In genomic region chr10:5911670-5912069, GRCh38 we compare ENCODE assay signal across 19 cellular contexts. TPM values are rescaled to one million over a fixed set of nuclear protein-coding genes. Genes with fewer than 3 reads are reported as not detected.
DNase-seq lines count a peak whose midpoint lies in the region; ATAC-seq lines count a peak whose summit lies in the region.
"Had no signal": no experiment of that assay in that cellular context is flagged by ENCODE, and none has a peak within 500 bp of the region (broad histone marks: within the 10 kb centered on the region; RNA-seq: fewer than 3 reads in every experiment).

No MANE protein-coding gene starts in this region.

- ATAC-seq in activated naive CD8-positive, alpha-beta T cell treated with anti-CD3 and anti-CD28 coated beads, Interleukin-2, amount 10 ng/mL, durations not matched to agents 7 days and 5 days (ENCODE audit: low read depth): no peak
- no peak for ATAC-seq in activated T-helper 17 cell treated with anti-CD3 and anti-CD28 coated beads, Interleukin-2, amount 50 U/mL, for 72 hours (replicated peaks)
- no peak for ATAC-seq in stimulated activated memory B cell treated with anti-CD40 and anti-IgM and Interleukin-4, amounts not matched to agents 10 μg/mL and 1 μg/mL and 100 μg/mL, for 72 hours
- ATAC-seq in HG02642 (IDR thresholded peaks at IDR 0.05; ENCODE audit: poor library complexity, unreplicated experiment) (no peak), GM18858 (IDR thresholded peaks at IDR 0.05; ENCODE audit: unreplicated experiment) (no peak)
- ATAC-seq: K562, PC-3 had no signal

- H3K9me3 Mint-ChIP-seq in activated naive CD8-positive, alpha-beta T cell treated with anti-CD3 and anti-CD28 coated beads, Interleukin-2, amount 10 ng/mL, durations not matched to agents 7 days and 5 days: no peaks in the 10 kb centered on the region
- H3K9me3 Mint-ChIP-seq in activated naive CD8-positive, alpha-beta T cell treated with anti-CD3 and anti-CD28 coated beads for 36 hours: no peaks in the 10 kb centered on the region
- no peaks in the 10 kb centered on the region for H3K9me3 Mint-ChIP-seq in activated T-helper 17 cell treated with anti-CD3 and anti-CD28 coated beads, Interleukin-2, amount 50 U/mL, for 72 hours
- H3K9me3 Mint-ChIP-seq in stimulated activated memory B cell treated with anti-CD40 and anti-IgM and Interleukin-4, amounts not matched to agents 10 μg/mL and 1 μg/mL and 100 μg/mL, for 72 hours: no peaks in the 10 kb centered on the region

- peaks cover 32% of the 10 kb centered on the region for H3K36me3 Mint-ChIP-seq in activated naive CD8-positive, alpha-beta T cell treated with anti-CD3 and anti-CD28 coated beads, Interleukin-2, amount 10 ng/mL, durations not matched to agents 7 days and 5 days
- peaks cover 38% of the 10 kb centered on the region for H3K36me3 Mint-ChIP-seq in activated naive CD8-positive, alpha-beta T cell treated with anti-CD3 and anti-CD28 coated beads for 36 hours
- H3K36me3 Mint-ChIP-seq in activated T-helper 17 cell treated with anti-CD3 and anti-CD28 coated beads, Interleukin-2, amount 50 U/mL, for 72 hours (ENCODE audit: low read depth): peaks cover 98% of the 10 kb centered on the region
- peaks cover 88% of the 10 kb centered on the region for H3K36me3 Mint-ChIP-seq in stimulated activated memory B cell treated with anti-CD40 and anti-IgM and Interleukin-4, amounts not matched to agents 10 μg/mL and 1 μg/mL and 100 μg/mL, for 72 hours

- no peak overlapping the region for H3K4me3 Mint-ChIP-seq in activated naive CD8-positive, alpha-beta T cell treated with anti-CD3 and anti-CD28 coated beads, Interleukin-2, amount 10 ng/mL, durations not matched to agents 7 days and 5 days
- H3K4me3 Mint-ChIP-seq in activated naive CD8-positive, alpha-beta T cell treated with anti-CD3 and anti-CD28 coated beads for 36 hours: no peak overlapping the region
- no peak overlapping the region for H3K4me3 Mint-ChIP-seq in activated T-helper 17 cell treated with anti-CD3 and anti-CD28 coated beads, Interleukin-2, amount 50 U/mL, for 72 hours
- H3K4me3 Mint-ChIP-seq in stimulated activated memory B cell treated with anti-CD40 and anti-IgM and Interleukin-4, amounts not matched to agents 10 μg/mL and 1 μg/mL and 100 μg/mL, for 72 hours: no peak overlapping the region
- H3K4me3 Mint-ChIP-seq: B cell had no signal

- peak overlapping the region; percentile 10 for H3K27ac Mint-ChIP-seq in activated naive CD8-positive, alpha-beta T cell treated with anti-CD3 and anti-CD28 coated beads, Interleukin-2, amount 10 ng/mL, durations not matched to agents 7 days and 5 days
- H3K27ac Mint-ChIP-seq in activated naive CD8-positive, alpha-beta T cell treated with anti-CD3 and anti-CD28 coated beads for 36 hours: no peak overlapping the region
- H3K27ac Mint-ChIP-seq in activated T-helper 17 cell treated with anti-CD3 and anti-CD28 coated beads, Interleukin-2, amount 50 U/mL, for 72 hours: peak overlapping the region; percentile 36
- H3K27ac Mint-ChIP-seq in stimulated activated memory B cell treated with anti-CD40 and anti-IgM and Interleukin-4, amounts not matched to agents 10 μg/mL and 1 μg/mL and 100 μg/mL, for 72 hours: peak overlapping the region; percentile 4
- H3K27ac Mint-ChIP-seq: B cell had no signal

- no peaks in the 10 kb centered on the region for H3K27me3 Mint-ChIP-seq in activated naive CD8-positive, alpha-beta T cell treated with anti-CD3 and anti-CD28 coated beads, Interleukin-2, amount 10 ng/mL, durations not matched to agents 7 days and 5 days
- no peaks in the 10 kb centered on the region for H3K27me3 Mint-ChIP-seq in activated naive CD8-positive, alpha-beta T cell treated with anti-CD3 and anti-CD28 coated beads for 36 hours
- no peaks in the 10 kb centered on the region for H3K27me3 Mint-ChIP-seq in activated T-helper 17 cell treated with anti-CD3 and anti-CD28 coated beads, Interleukin-2, amount 50 U/mL, for 72 hours
- H3K27me3 Mint-ChIP-seq in stimulated activated memory B cell treated with anti-CD40 and anti-IgM and Interleukin-4, amounts not matched to agents 10 μg/mL and 1 μg/mL and 100 μg/mL, for 72 hours: no peaks in the 10 kb centered on the region
- H3K27me3 Mint-ChIP-seq: B cell had no signal

- H3K4me1 Mint-ChIP-seq in activated naive CD8-positive, alpha-beta T cell treated with anti-CD3 and anti-CD28 coated beads, Interleukin-2, amount 10 ng/mL, durations not matched to agents 7 days and 5 days: peaks cover 4% of the 10 kb centered on the region
- H3K4me1 Mint-ChIP-seq in activated naive CD8-positive, alpha-beta T cell treated with anti-CD3 and anti-CD28 coated beads for 36 hours: peaks cover 7% of the 10 kb centered on the region
- H3K4me1 Mint-ChIP-seq in activated T-helper 17 cell treated with anti-CD3 and anti-CD28 coated beads, Interleukin-2, amount 50 U/mL, for 72 hours: peaks cover 5% of the 10 kb centered on the region
- H3K4me1 Mint-ChIP-seq in stimulated activated memory B cell treated with anti-CD40 and anti-IgM and Interleukin-4, amounts not matched to agents 10 μg/mL and 1 μg/mL and 100 μg/mL, for 72 hours: peaks cover 10% of the 10 kb centered on the region

- POLR2A ChIA-PET in activated naive CD8-positive, alpha-beta T cell treated with anti-CD3 and anti-CD28 coated beads, Interleukin-2, amount 10 ng/mL, durations not matched to agents 7 days and 5 days (lab: Charles Lee): no interaction called here

- no peak for DNase-seq in activated naive CD8-positive, alpha-beta T cell treated with anti-CD3 and anti-CD28 coated beads, Interleukin-2, amount 10 ng/mL, durations not matched to agents 7 days and 5 days
- DNase-seq in activated naive CD8-positive, alpha-beta T cell treated with anti-CD3 and anti-CD28 coated beads for 36 hours: no peak
- DNase-seq in left kidney (ENCODE audit: low read depth, low spot score) (peak; percentile 29), occipital lobe (lab: John Stamatoyannopoulos, UW) (no peak)
- DNase-seq: GM23248, H7, Kasumi-1, MV-4-11, NCI-H1105, NCI-H1930, NCI-H2107, NCI-H774, PC-3 had no signal

RNA-seq across cellular contexts. Expression of gene FBH1, which starts 21.6 kb away (rescaled TPM):
- 10 to 100 TPM; 71.6 to 72.9 TPM for total RNA-seq in activated naive CD8-positive, alpha-beta T cell treated with anti-CD3 and anti-CD28 coated beads, Interleukin-2, amount 10 ng/mL, durations not matched to agents 7 days and 5 days
- 10 to 100 TPM; 48.7 to 49.0 TPM for total RNA-seq in activated naive CD8-positive, alpha-beta T cell treated with anti-CD3 and anti-CD28 coated beads for 36 hours
- 10 to 100 TPM; 55.9 to 62.0 TPM for total RNA-seq in activated T-helper 17 cell treated with anti-CD3 and anti-CD28 coated beads, Interleukin-2, amount 50 U/mL, for 72 hours
- 39.8 TPM for total RNA-seq in occipital lobe

RNA-seq across cellular contexts. Expression of gene ANKRD16, which starts 22.0 kb away (rescaled TPM):
- 1 to 10 TPM; 6.2 to 6.3 TPM for total RNA-seq in activated naive CD8-positive, alpha-beta T cell treated with anti-CD3 and anti-CD28 coated beads, Interleukin-2, amount 10 ng/mL, durations not matched to agents 7 days and 5 days
- total RNA-seq in activated naive CD8-positive, alpha-beta T cell treated with anti-CD3 and anti-CD28 coated beads for 36 hours: 1 to 10 TPM; 9.1 to 9.4 TPM
- 1 to 10 TPM; 4.6 to 6.8 TPM for total RNA-seq in activated T-helper 17 cell treated with anti-CD3 and anti-CD28 coated beads, Interleukin-2, amount 50 U/mL, for 72 hours
- total RNA-seq in occipital lobe: 10.5 TPM
